ENCODE assay signal across 8 cellular contexts in the genomic region with DNA sequence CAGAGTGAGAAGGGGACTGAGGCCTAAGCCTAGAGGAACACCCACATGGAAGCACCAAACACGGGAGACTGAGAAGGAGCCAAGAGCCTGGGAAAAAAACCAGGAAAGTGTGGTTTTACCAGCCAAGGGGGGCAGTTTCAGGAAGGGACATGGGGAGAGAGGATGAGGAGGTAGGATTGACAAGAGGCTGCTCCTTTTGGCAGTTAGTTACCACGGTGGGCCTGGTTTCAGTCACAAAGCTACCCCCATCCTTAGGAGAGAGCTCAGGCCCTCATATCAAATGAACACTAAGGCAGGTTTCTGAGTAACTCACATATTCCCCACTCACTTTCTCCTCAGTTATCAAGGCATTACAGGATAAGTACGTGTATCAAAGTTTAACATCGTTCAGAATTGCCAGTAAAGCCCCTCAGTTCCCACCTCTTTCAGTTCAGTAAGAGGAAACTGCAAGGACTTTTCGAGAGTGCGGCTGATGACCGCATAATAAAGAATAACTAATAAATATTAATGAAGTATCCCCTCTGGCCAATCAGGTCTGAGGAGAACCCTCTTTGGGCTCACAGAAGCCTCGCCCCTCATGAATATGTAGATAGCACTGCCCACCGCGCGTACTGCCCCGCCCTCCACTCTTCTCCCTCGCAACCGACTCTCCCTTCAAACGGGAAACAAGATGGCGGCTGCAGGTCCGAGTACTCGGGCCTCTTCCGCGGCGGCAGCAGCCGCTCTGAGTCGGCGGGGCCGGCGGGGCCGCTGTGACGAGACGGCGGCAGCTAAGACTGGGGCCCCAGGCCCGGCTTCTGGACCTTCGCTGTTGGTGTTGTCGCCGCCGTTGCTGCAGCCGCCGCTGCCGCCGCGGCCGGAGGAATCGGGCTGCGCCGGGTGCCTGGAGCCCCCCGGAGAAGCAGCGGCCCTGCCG. TPM values are rescaled to one million over a fixed set of nuclear protein-coding genes. Genes with fewer than 3 reads are reported as not detected.
DNase-seq lines count a peak whose midpoint lies in the region; ATAC-seq and FAIRE-seq lines count a peak whose summit lies in the region.

A gene with protein sequence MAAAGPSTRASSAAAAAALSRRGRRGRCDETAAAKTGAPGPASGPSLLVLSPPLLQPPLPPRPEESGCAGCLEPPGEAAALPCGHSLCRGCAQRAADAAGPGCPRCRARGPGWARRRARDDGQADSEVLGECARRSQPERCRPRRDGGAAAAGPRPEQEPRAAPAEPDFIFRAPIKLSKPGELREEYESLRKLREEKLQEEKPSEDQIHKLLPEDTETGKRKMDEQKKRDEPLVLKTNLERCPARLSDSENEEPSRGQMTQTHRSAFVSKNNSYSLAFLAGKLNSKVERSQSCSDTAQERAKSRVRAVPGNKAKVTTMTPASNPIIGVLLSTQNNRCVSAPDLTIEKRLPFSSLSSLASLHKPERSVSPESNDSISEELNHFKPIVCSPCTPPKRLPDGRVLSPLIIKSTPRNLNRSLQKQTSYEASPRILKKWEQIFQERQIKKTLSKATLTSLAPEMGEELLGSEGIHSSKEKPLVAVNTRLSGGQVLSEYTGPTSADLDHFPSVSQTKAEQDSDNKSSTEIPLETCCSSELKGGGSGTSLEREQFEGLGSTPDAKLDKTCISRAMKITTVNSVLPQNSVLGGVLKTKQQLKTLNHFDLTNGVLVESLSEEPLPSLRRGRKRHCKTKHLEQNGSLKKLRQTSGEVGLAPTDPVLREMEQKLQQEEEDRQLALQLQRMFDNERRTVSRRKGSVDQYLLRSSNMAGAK (plus strand): TSS at position 639 of the 916 bp plus-strand sequence. CDS start 32 bp downstream, at position 671.

- no peak within 1 kb of the TSS for H2BK15ac ChIP-seq in mesendoderm (replicated peaks; ENCODE audit: low read depth)

- no peaks in the 10 kb centered on the region for H3K36me3 ChIP-seq in endocrine pancreas (ENCODE audit: control insufficient read depth, insufficient read depth, low read length)
- H3K36me3 ChIP-seq in mesendoderm (ENCODE audit: control insufficient read depth, insufficient read depth, low read length), result no peaks in the 10 kb centered on the region

- peak within 1 kb of the TSS; percentile 83 for H3K4me3 ChIP-seq in endocrine pancreas (ENCODE audit: control insufficient read depth, insufficient read depth, low read length)
- H3K4me3 ChIP-seq in mesendoderm (ENCODE audit: low read length), result peak within 1 kb of the TSS; percentile 37

- H3K27me3 ChIP-seq in endocrine pancreas (ENCODE audit: control insufficient read depth, insufficient read depth, low read length) (no peaks in the 10 kb centered on the region), mesendoderm (ENCODE audit: insufficient read depth, low read length, poor library complexity) (no peaks in the 10 kb centered on the region)

- WGBS in mesendoderm (ENCODE audit: extremely low coverage, insufficient coverage, low lambda C conversion rate), result no CpG with 5 or more reads among the region's 47 CpGs

- H2BK5ac ChIP-seq in mesendoderm (ENCODE audit: low read length), result no peak within 1 kb of the TSS

- H4K5ac ChIP-seq in mesendoderm (ENCODE audit: low read length), result no peak within 1 kb of the TSS

- peak; percentile 49 for FAIRE-seq in HTR-8/SVneo (lab: Jason Lieb, UNC)

- peak within 1 kb of the TSS; percentile 81 for H3K23ac ChIP-seq in mesendoderm (ENCODE audit: low read length)

- peak within 1 kb of the TSS; percentile 79 for H4K8ac ChIP-seq in mesendoderm (ENCODE audit: low read depth, low read length)

- H3K18ac ChIP-seq in mesendoderm (ENCODE audit: low read length), result peak within 1 kb of the TSS; percentile 88

- peak within 1 kb of the TSS; percentile 84 for H2BK120ac ChIP-seq in mesendoderm (ENCODE audit: low read depth, low read length)

- peak within 1 kb of the TSS; percentile 81 for H3K56ac ChIP-seq in mesendoderm (ENCODE audit: low read length)

- H3K79me1 ChIP-seq in mesendoderm (ENCODE audit: low read length), result peaks cover 11% of the 10 kb centered on the region

- H3K79me2 ChIP-seq in mesendoderm (ENCODE audit: control insufficient read depth, insufficient read depth, low read length), result peaks cover 15% of the 10 kb centered on the region

- peak within 1 kb of the TSS; percentile 92 for H3K27ac ChIP-seq in mesendoderm (ENCODE audit: low read depth, low read length)

- peak within 1 kb of the TSS; percentile 99 for H3K4me2 ChIP-seq in mesendoderm (ENCODE audit: low read length)

- peak within 1 kb of the TSS; percentile 74 for H2AK5ac ChIP-seq in mesendoderm (ENCODE audit: low read length)

- peak within 1 kb of the TSS; percentile 58 for H3K4ac ChIP-seq in mesendoderm (ENCODE audit: low read depth, low read length)

- DNase-seq in COLO829 (ENCODE audit: low spot score) (peak; percentile 99), HTR-8/SVneo (ENCODE audit: insufficient read length, low spot score) (peak; percentile 99), NOMO-1 treated with dmso at 0.1 percent for 144 hours (lab: John Stamatoyannopoulos, UW; ENCODE audit: unreplicated experiment) (peak; percentile 84), mesendoderm (peak; percentile 98)
- peak; percentile 44 to 69 (median 68) for DNase-seq in activated CD8-positive, alpha-beta memory T cell treated with anti-CD3 and anti-CD28 coated beads for 48 hours (ENCODE audit: low read depth in 2 of 3, low spot score in 2 of 3)
- peak; percentile 75 for DNase-seq in stimulated activated CD8-positive, alpha-beta memory T cell treated with anti-CD3 and anti-CD28 coated beads, Interleukin-15, amount 100 ng/mL, for 1 hour (ENCODE audit: low read depth)

- ATAC-seq in GM21367 (IDR thresholded peaks at IDR 0.05; ENCODE audit: unreplicated experiment), result peak; percentile 97

- H3K9ac ChIP-seq in endocrine pancreas (ENCODE audit: control insufficient read depth, insufficient read depth, low read length) (peak within 1 kb of the TSS; percentile 76), mesendoderm (ENCODE audit: low read length) (peak within 1 kb of the TSS; percentile 68)

- no peaks in the 10 kb centered on the region for H3K9me3 ChIP-seq in endocrine pancreas (ENCODE audit: control insufficient read depth, low read length)

- H3K4me1 ChIP-seq in endocrine pancreas (ENCODE audit: control insufficient read depth, insufficient read depth, low read length), result peaks cover 8% of the 10 kb centered on the region
- H3K4me1 ChIP-seq in mesendoderm (ENCODE audit: control insufficient read depth, low read depth, low read length), result peaks cover 9% of the 10 kb centered on the region

RNA-seq across cellular contexts. Expression of the gene that starts here (rescaled TPM):
- 3.8 TPM for polyA plus RNA-seq in mesendoderm (2013, experiment 1 of 2)
- polyA plus RNA-seq in mesendoderm (2013, experiment 2 of 2), result 3.8 TPM

Comparison
In these comparisons a context has a peak if more than half of its experiments do, and no peak if none do; other contexts are left out.
1. Peak in every context shown above with its lines: DNase-seq, ATAC-seq, H3K4me3 ChIP-seq and H3K27ac ChIP-seq.